In the genomic region with DNA sequence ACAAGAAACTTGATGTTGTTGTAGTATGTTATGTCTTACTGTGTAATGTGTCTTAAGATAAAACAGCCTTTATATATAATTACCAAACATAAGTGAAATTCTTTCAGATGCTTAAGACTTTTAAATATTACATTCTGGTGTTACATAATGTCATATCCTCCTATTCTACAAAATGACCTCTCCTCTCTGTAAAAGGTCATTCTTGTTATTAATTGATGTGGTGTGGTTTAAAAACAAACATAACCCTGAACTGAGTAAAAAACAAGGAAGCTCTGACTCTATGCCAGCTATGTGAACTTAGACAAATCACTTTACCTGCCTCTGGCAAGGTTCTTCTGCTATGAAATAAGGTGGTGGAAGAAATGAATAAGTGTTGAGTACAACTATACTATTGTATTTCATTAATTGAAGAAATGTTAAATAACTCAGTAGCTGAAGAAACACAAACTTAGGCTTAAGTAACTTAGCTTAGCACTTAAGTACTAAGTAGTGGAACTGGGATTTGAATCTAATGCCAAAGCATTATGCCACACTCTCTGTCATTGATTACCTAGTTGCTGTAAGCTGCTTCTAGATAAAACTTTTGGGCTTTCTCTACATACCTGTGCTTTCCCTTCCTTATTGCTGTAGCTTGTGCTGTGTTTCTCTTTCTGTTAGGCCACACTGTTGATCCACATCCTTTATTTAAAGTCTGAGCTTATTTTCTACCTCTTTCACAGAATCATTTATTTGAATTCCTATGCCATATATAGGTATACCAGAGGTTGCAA, we compare ENCODE assay signal across 12 cellular contexts. TPM values are rescaled to one million over a fixed set of nuclear protein-coding genes. Genes with fewer than 3 reads are reported as not detected.
DNase-seq lines count a peak whose midpoint lies in the region; ATAC-seq and TF ChIP-seq lines count a peak whose summit lies in the region.
"Had no signal": no experiment of that assay in that cellular context is flagged by ENCODE, and none has a peak within 500 bp of the region (broad histone marks: within the 10 kb centered on the region; RNA-seq: fewer than 3 reads in every experiment).

No MANE protein-coding gene starts in this region.

- peaks cover 42% of the 10 kb centered on the region for H3K4me1 ChIP-seq in adipocyte (ENCODE audit: control insufficient read depth, insufficient read depth, low read length)
- peaks cover 0 to 22% (median 10%) of the 10 kb centered on the region in 4 donors for H3K4me1 ChIP-seq in right lobe of liver
- no peaks in the 10 kb centered on the region for H3K4me1 ChIP-seq in naive thymus-derived CD4-positive, alpha-beta T cell (ENCODE audit: control insufficient read depth in 2 of 2, insufficient read depth in 2 of 2, low read length in 2 of 2)

- ATAC-seq in GM21619 (IDR thresholded peaks at IDR 0.05; ENCODE audit: unreplicated experiment), result peak; percentile 60
- peak; percentile 76 to 84 (median 78) for ATAC-seq in right lobe of liver
- peak; percentile 77 to 79 for ATAC-seq in stimulated activated naive B cell treated with anti-CD40 and anti-IgM and Interleukin-4, amounts not matched to agents 10 μg/mL and 1 μg/mL and 100 μg/mL, for 72 hours (replicated peaks)
- ATAC-seq in naive thymus-derived CD8-positive, alpha-beta T cell, result no peak
- ATAC-seq in naive thymus-derived CD4-positive, alpha-beta T cell, result no peak
- ATAC-seq: Panc1 had no signal

- peak overlapping the region; percentile 27 for H3K27ac Mint-ChIP-seq in stimulated activated naive B cell treated with anti-CD40 and anti-IgM and Interleukin-4, amounts not matched to agents 10 μg/mL and 1 μg/mL and 100 μg/mL, for 72 hours
- H3K27ac Mint-ChIP-seq in naive thymus-derived CD8-positive, alpha-beta T cell, result peak overlapping the region in 1 of 10 donors; percentile 44
- H3K27ac Mint-ChIP-seq in naive thymus-derived CD4-positive, alpha-beta T cell, result no peak overlapping the region
- H3K27ac Mint-ChIP-seq: CD4-positive, CD25-positive, alpha-beta regulatory T cell had no signal

- H3K27me3 Mint-ChIP-seq in stimulated activated naive B cell treated with anti-CD40 and anti-IgM and Interleukin-4, amounts not matched to agents 10 μg/mL and 1 μg/mL and 100 μg/mL, for 72 hours, result no peaks in the 10 kb centered on the region
- H3K27me3 Mint-ChIP-seq in naive thymus-derived CD8-positive, alpha-beta T cell, result no peaks in the 10 kb centered on the region
- no peaks in the 10 kb centered on the region for H3K27me3 Mint-ChIP-seq in naive thymus-derived CD4-positive, alpha-beta T cell

- POLR2A ChIA-PET in naive thymus-derived CD8-positive, alpha-beta T cell (lab: Charles Lee), result no interaction called here
- POLR2A ChIA-PET in naive thymus-derived CD4-positive, alpha-beta T cell (lab: Charles Lee), result no interaction called here

- H3K9me3 Mint-ChIP-seq in stimulated activated naive B cell treated with anti-CD40 and anti-IgM and Interleukin-4, amounts not matched to agents 10 μg/mL and 1 μg/mL and 100 μg/mL, for 72 hours, result no peaks in the 10 kb centered on the region
- no peaks in the 10 kb centered on the region for H3K9me3 Mint-ChIP-seq in naive thymus-derived CD8-positive, alpha-beta T cell
- H3K9me3 Mint-ChIP-seq in naive thymus-derived CD4-positive, alpha-beta T cell, result no peaks in the 10 kb centered on the region
- H3K9me3 Mint-ChIP-seq: CD4-positive, CD25-positive, alpha-beta regulatory T cell had no signal

- no peak overlapping the region for H3K4me3 Mint-ChIP-seq in stimulated activated naive B cell treated with anti-CD40 and anti-IgM and Interleukin-4, amounts not matched to agents 10 μg/mL and 1 μg/mL and 100 μg/mL, for 72 hours
- H3K4me3 Mint-ChIP-seq in naive thymus-derived CD8-positive, alpha-beta T cell, result no peak overlapping the region
- H3K4me3 Mint-ChIP-seq in naive thymus-derived CD4-positive, alpha-beta T cell, result no peak overlapping the region
- H3K4me3 Mint-ChIP-seq: CD4-positive, CD25-positive, alpha-beta regulatory T cell had no signal

- peaks cover 17 to 26% of the 10 kb centered on the region in 2 donors for H3K36me3 Mint-ChIP-seq in stimulated activated naive B cell treated with anti-CD40 and anti-IgM and Interleukin-4, amounts not matched to agents 10 μg/mL and 1 μg/mL and 100 μg/mL, for 72 hours
- peaks cover 0 to 3% (median 2%) of the 10 kb centered on the region in 3 donors for H3K36me3 Mint-ChIP-seq in naive thymus-derived CD8-positive, alpha-beta T cell
- H3K36me3 Mint-ChIP-seq in naive thymus-derived CD4-positive, alpha-beta T cell, result peaks cover 0 to 19% (median 4%) of the 10 kb centered on the region in 5 donors
- H3K36me3 Mint-ChIP-seq: CD4-positive, CD25-positive, alpha-beta regulatory T cell had no signal

- peaks cover 24 to 46% of the 10 kb centered on the region in 2 donors for H3K4me1 Mint-ChIP-seq in stimulated activated naive B cell treated with anti-CD40 and anti-IgM and Interleukin-4, amounts not matched to agents 10 μg/mL and 1 μg/mL and 100 μg/mL, for 72 hours
- peaks cover 0 to 6% (median 0%) of the 10 kb centered on the region in 4 donors for H3K4me1 Mint-ChIP-seq in naive thymus-derived CD8-positive, alpha-beta T cell
- H3K4me1 Mint-ChIP-seq in naive thymus-derived CD4-positive, alpha-beta T cell, result peaks cover 0 to 7% (median 0%) of the 10 kb centered on the region in 7 donors

- H3K9me3 ChIP-seq in adipocyte (ENCODE audit: control insufficient read depth, low read length) (no peaks in the 10 kb centered on the region), right lobe of liver (no peaks in the 10 kb centered on the region)
- H3K9me3 ChIP-seq in naive thymus-derived CD4-positive, alpha-beta T cell (ENCODE audit: control insufficient read depth in 2 of 3, low read length in 3 of 3), result no peaks in the 10 kb centered on the region

- peak overlapping the region; percentile 91 for H3K9ac ChIP-seq in adipocyte (ENCODE audit: low read length)

- TF ChIP-seq CTCF in right lobe of liver (IDR thresholded peaks at IDR 0.05), result no peak

- no peak for TF ChIP-seq POLR2A in right lobe of liver (IDR thresholded peaks at IDR 0.05)

- H3K4me3 ChIP-seq in adipocyte (ENCODE audit: low read length) (peak overlapping the region; percentile 92), right lobe of liver (peak overlapping the region in 2 of 3 donors; percentile 17 to 41)
- no peak overlapping the region for H3K4me3 ChIP-seq in naive thymus-derived CD4-positive, alpha-beta T cell (ENCODE audit: low read length)

- DNase-seq in adipocyte (ENCODE audit: low read depth) (no peak), right lobe of liver (no peak), cerebellar cortex (ENCODE audit: low spot score) (no peak), NCI-H1694 (lab: John Stamatoyannopoulos, UW) (no peak)
- DNase-seq in stimulated activated naive B cell treated with anti-CD40 and anti-IgM and Interleukin-4, amounts not matched to agents 10 μg/mL and 1 μg/mL and 100 μg/mL, for 72 hours, result no peak
- DNase-seq in naive thymus-derived CD8-positive, alpha-beta T cell, result no peak
- no peak for DNase-seq in naive thymus-derived CD4-positive, alpha-beta T cell
- DNase-seq: amygdala; CD4-positive, CD25-positive, alpha-beta regulatory T cell had no signal

- CTCF ChIA-PET in naive thymus-derived CD4-positive, alpha-beta T cell (lab: Charles Lee), result no interaction called here

- H3K27me3 ChIP-seq in adipocyte (replicated peaks; ENCODE audit: control insufficient read depth, insufficient read depth, low read length), result no peaks in the 10 kb centered on the region
- H3K27me3 ChIP-seq in right lobe of liver, result no peaks in the 10 kb centered on the region
- H3K27me3 ChIP-seq in naive thymus-derived CD4-positive, alpha-beta T cell (ENCODE audit: control insufficient read depth in 2 of 2, insufficient read depth in 2 of 2, low read length in 2 of 2), result no peaks in the 10 kb centered on the region

- intact Hi-C loops in right lobe of liver (cut with DNase I), result no loop called here
- intact Hi-C loops in naive thymus-derived CD4-positive, alpha-beta T cell (cut with micrococcal nuclease), result loop anchor here in 1 of 2 donors (2.0 kb wide), 1 partner anchor 47 kb away; no protein-coding TSS in a partner anchor

- H3K36me3 ChIP-seq in adipocyte (ENCODE audit: control insufficient read depth, insufficient read depth, low read length, severe bottlenecking) (no peaks in the 10 kb centered on the region), right lobe of liver (no peaks in the 10 kb centered on the region)
- no peaks in the 10 kb centered on the region for H3K36me3 ChIP-seq in naive thymus-derived CD4-positive, alpha-beta T cell (ENCODE audit: control insufficient read depth in 2 of 3, insufficient read depth in 3 of 3, low read length in 3 of 3)

- H3K27ac ChIP-seq in right lobe of liver, result peak overlapping the region; percentile 30 to 87 (median 69)
- no peak overlapping the region for H3K27ac ChIP-seq in naive thymus-derived CD4-positive, alpha-beta T cell (ENCODE audit: low read depth, low read length)

RNA-seq across cellular contexts. Expression of a gene that starts 0.9 kb away (rescaled TPM):
- total RNA-seq in right lobe of liver, result 10 to 100 TPM in 1 of 6 experiments, 1 to 10 TPM in 5; 1.2 to 10.0 (median 3.8) TPM
- total RNA-seq in naive thymus-derived CD8-positive, alpha-beta T cell, result not detected
- polyA plus RNA-seq in naive thymus-derived CD8-positive, alpha-beta T cell, result not detected
- total RNA-seq in naive thymus-derived CD4-positive, alpha-beta T cell, result not detected
- polyA plus RNA-seq in naive thymus-derived CD4-positive, alpha-beta T cell, result not detected
- total RNA-seq: CD4-positive, CD25-positive, alpha-beta regulatory T cell; epithelial cell of proximal tubule had no signal
- polyA plus RNA-seq: CD4-positive, CD25-positive, alpha-beta regulatory T cell had no signal

Comparison
In these comparisons a context has a peak if more than half of its experiments do, and no peak if none do; other contexts are left out.
1. ATAC-seq: peak in GM21619 (single experiment), right lobe of liver (4 of 4) and stimulated activated naive B cell treated with anti-CD40 and anti-IgM and Interleukin-4, amounts not matched to agents 10 μg/mL and 1 μg/mL and 100 μg/mL, for 72 hours (2 of 2); none in naive thymus-derived CD8-positive, alpha-beta T cell (0 of 2) and naive thymus-derived CD4-positive, alpha-beta T cell (single experiment).